ENCODE assay signal across 16 cellular contexts in the genomic region with DNA sequence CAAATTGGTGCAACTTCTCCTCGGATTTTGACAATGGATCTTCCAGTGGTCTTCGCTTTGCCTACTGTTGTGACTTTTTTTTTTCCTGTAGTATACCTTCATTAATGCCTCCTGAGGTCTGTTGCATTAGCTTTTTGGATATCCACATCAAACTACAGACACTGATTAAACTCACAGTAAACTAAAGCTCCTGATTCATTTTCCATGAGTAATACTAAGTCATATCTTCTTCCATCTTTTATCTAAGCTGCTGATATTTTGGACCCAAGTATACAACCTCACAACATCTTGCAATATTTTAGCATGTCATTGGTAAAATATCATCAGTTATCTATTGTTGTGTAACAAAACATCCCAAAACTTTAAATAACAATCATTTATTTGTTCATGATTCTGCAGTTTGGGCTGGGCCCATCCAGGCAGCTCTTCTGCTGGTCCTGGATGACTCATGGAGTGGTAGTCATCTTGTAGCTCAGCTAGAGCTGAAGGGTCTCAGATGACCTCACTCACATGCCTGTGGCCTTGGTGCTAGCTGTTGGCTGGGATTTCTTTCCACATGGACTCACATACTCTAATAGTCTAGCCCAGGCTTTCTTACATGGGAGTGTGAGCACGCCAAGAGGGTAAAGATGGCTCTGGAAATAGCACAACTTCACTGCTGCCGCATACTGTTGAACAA.
DNase-seq lines count a peak whose midpoint lies in the region; ATAC-seq, FAIRE-seq and TF ChIP-seq lines count a peak whose summit lies in the region.
"Had no signal": no experiment of that assay in that cellular context is flagged by ENCODE, and none has a peak within 500 bp of the region (broad histone marks: within the 10 kb centered on the region; RNA-seq: fewer than 3 reads in every experiment).

No MANE protein-coding gene starts in this region.

- H3K79me2 ChIP-seq in K562 (ENCODE audit: control insufficient read depth, insufficient read depth, low read length) = no peaks in the 10 kb centered on the region

- peaks cover 11% of the 10 kb centered on the region for H3K27me3 Mint-ChIP-seq in activated naive CD4-positive, alpha-beta T cell treated with anti-CD3 and anti-CD28 coated beads, Interleukin-2, amount 10 ng/mL, durations not matched to agents 7 days and 5 days
- H3K27me3 Mint-ChIP-seq in activated T-cell treated with anti-CD3 and anti-CD28 coated beads, Interleukin-2, amount 50 U/mL, for 24 hours = peaks cover 35% of the 10 kb centered on the region

- no peaks in the 10 kb centered on the region for H3K36me3 ChIP-seq in K562 (ENCODE audit: control insufficient read depth, insufficient read depth, low read length)

- no peak for TF ChIP-seq POLR2A in K562 (conservative IDR thresholded peaks at IDR 0.05)

- H3K27ac Mint-ChIP-seq in activated naive CD4-positive, alpha-beta T cell treated with anti-CD3 and anti-CD28 coated beads, Interleukin-2, amount 10 ng/mL, durations not matched to agents 7 days and 5 days = no peak overlapping the region
- H3K27ac Mint-ChIP-seq in activated T-cell treated with anti-CD3 and anti-CD28 coated beads, Interleukin-2, amount 50 U/mL, for 24 hours = no peak overlapping the region
- H3K27ac Mint-ChIP-seq: endodermal cell had no signal

- FAIRE-seq in K562 (lab: Jason Lieb, UNC) = no peak

- POLR2A ChIA-PET in K562 (lab: Yijun Ruan, JAX) = interaction anchor here (0.6 kb wide), 1 partner anchor 121 kb away, joined by 3 read pairs; no protein-coding TSS in a partner anchor

- H3K4me1 Mint-ChIP-seq in activated naive CD4-positive, alpha-beta T cell treated with anti-CD3 and anti-CD28 coated beads, Interleukin-2, amount 10 ng/mL, durations not matched to agents 7 days and 5 days = no peaks in the 10 kb centered on the region
- H3K4me1 Mint-ChIP-seq in activated T-cell treated with anti-CD3 and anti-CD28 coated beads, Interleukin-2, amount 50 U/mL, for 24 hours (ENCODE audit: low read depth) = peaks cover 5% of the 10 kb centered on the region

- intact Hi-C loops in K562 (cut with micrococcal nuclease) = no loop called here

- no peak for TF ChIP-seq EP300 in K562 (IDR thresholded peaks at IDR 0.05; ENCODE audit: low read length)

- no peaks in the 10 kb centered on the region for H3K36me3 Mint-ChIP-seq in activated naive CD4-positive, alpha-beta T cell treated with anti-CD3 and anti-CD28 coated beads, Interleukin-2, amount 10 ng/mL, durations not matched to agents 7 days and 5 days
- H3K36me3 Mint-ChIP-seq in activated T-cell treated with anti-CD3 and anti-CD28 coated beads, Interleukin-2, amount 50 U/mL, for 24 hours (ENCODE audit: low read depth) = no peaks in the 10 kb centered on the region

- no peak overlapping the region for H3K4me2 ChIP-seq in K562 (ENCODE audit: insufficient read depth, low read length)

- in situ Hi-C loops in K562 (cut with MboI) = no loop called here

- CTCF ChIA-PET in K562 (lab: Yijun Ruan, JAX; ENCODE audit: low intra/inter-chr PET ratio) = no interaction called here
- CTCF ChIA-PET in activated naive CD4-positive, alpha-beta T cell treated with anti-CD3 and anti-CD28 coated beads, Interleukin-2, amount 10 ng/mL, durations not matched to agents 7 days and 5 days (lab: Charles Lee) = no interaction called here

- H3K9me3 ChIP-seq in K562 (replicated peaks; ENCODE audit: control insufficient read depth, insufficient read depth, low read depth, low read length) = no peaks in the 10 kb centered on the region

- no peak for TF ChIP-seq RAD21 in K562 (CRISPR knock-in tag; conservative IDR thresholded peaks at IDR 0.05 in 1 of 2, IDR thresholded peaks at IDR 0.05 in 1 of 2)

- H3K27ac ChIP-seq in K562 (ENCODE audit: extremely low read depth, low read depth, low read length) = no peak overlapping the region
- H3K27ac ChIP-seq: C4-2B had no signal

- no peak overlapping the region for H3K9ac ChIP-seq in K562 (ENCODE audit: insufficient read depth in 1 of 2, low read depth in 2 of 2, low read length in 2 of 2)

- no peaks in the 10 kb centered on the region for H3K4me1 ChIP-seq in K562 (replicated peaks in 1 of 2; ENCODE audit: control insufficient read depth in 2 of 2, insufficient read depth in 2 of 2, low read length in 2 of 2)

- TF ChIP-seq CTCF in AG09309 (IDR thresholded peaks at IDR 0.05; ENCODE audit: control insufficient read depth, insufficient read depth, low read depth, low read length, missing control alignments) (no peak), K562 (IDR thresholded peaks at IDR 0.05 in 2 of 3, conservative IDR thresholded peaks at IDR 0.05 in 1 of 3; ENCODE audit: insufficient read depth in 2 of 3, low read depth in 1 of 3, low read length in 3 of 3) (no peak)

- H3K4me3 Mint-ChIP-seq in activated naive CD4-positive, alpha-beta T cell treated with anti-CD3 and anti-CD28 coated beads, Interleukin-2, amount 10 ng/mL, durations not matched to agents 7 days and 5 days = no peak overlapping the region
- H3K4me3 Mint-ChIP-seq in activated T-cell treated with anti-CD3 and anti-CD28 coated beads, Interleukin-2, amount 50 U/mL, for 24 hours = no peak overlapping the region
- H3K4me3 Mint-ChIP-seq: endodermal cell had no signal

- BruUV-seq in K562 (replicated peaks; lab: Mats Ljungman, UMichigan) = no TSS peak

- H4K20me1 ChIP-seq in K562 (replicated peaks; ENCODE audit: control insufficient read depth, insufficient read depth, low read length) = 0 out of 2 replicates have a peak, but pooled peaks cover 3% of the 10 kb centered on the region

- peaks cover 2 to 8% of the 10 kb centered on the region in 2 experiments; a peak in 2 of 5 replicates for H3K27me3 ChIP-seq in K562 (ENCODE audit: control insufficient read depth in 2 of 2, insufficient read depth in 2 of 2, low read length in 2 of 2)

- peaks cover under 1% of the 10 kb centered on the region for H3K9me3 Mint-ChIP-seq in activated naive CD4-positive, alpha-beta T cell treated with anti-CD3 and anti-CD28 coated beads, Interleukin-2, amount 10 ng/mL, durations not matched to agents 7 days and 5 days
- no peaks in the 10 kb centered on the region for H3K9me3 Mint-ChIP-seq in activated T-cell treated with anti-CD3 and anti-CD28 coated beads, Interleukin-2, amount 50 U/mL, for 24 hours
- H3K9me3 Mint-ChIP-seq: endodermal cell had no signal

- H3K4me3 ChIP-seq in AG09309 (ENCODE audit: control insufficient read depth, low read depth, low read length) = no peak overlapping the region
- no peak overlapping the region for H3K4me3 ChIP-seq in K562

- DNase-seq in AG09309 (ENCODE audit: low read depth) (peak; percentile 77), HS-5 (ENCODE audit: low read depth) (peak; percentile 74), K562 (ENCODE audit: extremely low read depth in 1 of 4, low spot score in 3 of 4) (no peak), kidney tubule cell (ENCODE audit: low spot score) (peak; percentile 88), midbrain (lab: John Stamatoyannopoulos, UW) (no peak)
- DNase-seq in activated naive CD4-positive, alpha-beta T cell treated with anti-CD3 and anti-CD28 coated beads, Interleukin-2, amount 10 ng/mL, durations not matched to agents 7 days and 5 days = no peak
- DNase-seq in stimulated activated naive CD4-positive, alpha-beta T cell treated with Interleukin-2 at 50 U/mL for 16 hours (lab: John Stamatoyannopoulos, UW) = no peak
- DNase-seq in activated T-cell treated with anti-CD3 and anti-CD28 coated beads, Interleukin-2, amount 50 U/mL, for 24 hours = no peak
- DNase-seq: aorta; endodermal cell; KG1; mesendoderm; NCI-H774; posterior cingulate gyrus; stimulated activated CD4-positive, alpha-beta T cell treated with anti-CD3 and anti-CD28 coated beads, Interleukin-1b, Interleukin-23, amount 100 ng/mL, for 48 hours had no signal

- WGBS in K562 (ENCODE audit: insufficient coverage, low coverage, missing lambda C conversion rate) = 0% methylated on average over 4 of the region's 4 CpGs

- H2AFZ ChIP-seq in K562 (ENCODE audit: low read depth, low read length) = no peak overlapping the region

- no peaks in the 10 kb centered on the region for H3K9me1 ChIP-seq in K562 (ENCODE audit: control insufficient read depth, insufficient read depth, low read length)

- ATAC-seq in K562 = no peak

TF ChIP-seq in K562, 482 proteins besides CTCF, POLR2A, EP300 and RAD21:
- no peak for TF ChIP-seq PRMT5 (CRISPR knock-in tag; IDR thresholded peaks at IDR 0.05)
- TF ChIP-seq, protein P1, sequence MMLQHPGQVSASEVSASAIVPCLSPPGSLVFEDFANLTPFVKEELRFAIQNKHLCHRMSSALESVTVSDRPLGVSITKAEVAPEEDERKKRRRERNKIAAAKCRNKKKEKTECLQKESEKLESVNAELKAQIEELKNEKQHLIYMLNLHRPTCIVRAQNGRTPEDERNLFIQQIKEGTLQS (IDR thresholded peaks at IDR 0.05) = peak; percentile 66
- TF ChIP-seq, protein P1 (CRISPR knock-in tag; conservative IDR thresholded peaks at IDR 0.05) = no peak

Comparison
In these comparisons a context has a peak if more than half of its experiments do, and no peak if none do; other contexts are left out.
1. DNase-seq: peak in AG09309 (single experiment), HS-5 (single experiment) and kidney tubule cell (single experiment); none in K562 (0 of 4), midbrain (single experiment), activated naive CD4-positive, alpha-beta T cell treated with anti-CD3 and anti-CD28 coated beads, Interleukin-2, amount 10 ng/mL, durations not matched to agents 7 days and 5 days (single experiment), stimulated activated naive CD4-positive, alpha-beta T cell treated with Interleukin-2 at 50 U/mL for 16 hours (single experiment) and activated T-cell treated with anti-CD3 and anti-CD28 coated beads, Interleukin-2, amount 50 U/mL, for 24 hours (single experiment).